Comparison of ENCODE assay signal across 1 cellular context in the genomic region with DNA sequence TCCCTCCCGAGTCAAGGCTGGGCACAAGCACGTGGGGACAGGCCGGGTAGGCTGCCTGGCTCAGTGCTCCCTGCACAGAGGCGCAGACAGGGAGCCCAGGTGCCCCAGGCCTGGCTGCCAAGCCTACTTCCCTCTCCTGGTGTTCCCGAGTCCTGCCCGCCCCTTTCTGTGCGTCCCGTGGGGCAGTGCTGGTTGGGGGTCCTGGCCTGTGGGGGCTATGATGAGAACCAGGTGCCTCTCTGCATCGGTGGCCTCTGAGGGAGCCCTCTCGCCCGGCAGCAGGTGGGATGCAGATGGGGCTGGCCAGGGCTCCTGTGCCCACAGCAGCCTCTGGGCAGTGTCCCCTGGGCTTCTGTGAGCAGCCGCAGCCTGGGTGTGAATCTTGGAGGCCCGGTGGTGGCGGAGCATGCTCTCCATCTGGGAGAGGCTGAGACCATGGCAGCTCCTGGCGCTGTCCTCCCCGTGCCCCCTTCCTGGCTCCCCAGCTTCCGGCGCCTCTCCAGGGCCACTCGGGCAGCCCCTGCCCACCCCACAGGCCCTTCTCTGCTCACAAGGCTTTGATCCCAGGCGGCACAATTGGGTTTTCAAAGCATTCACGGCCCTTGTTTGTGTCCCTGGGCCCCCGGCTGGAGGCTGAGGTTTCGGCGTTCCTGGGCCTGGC.
TF ChIP-seq lines count a peak whose summit lies in the region.

No MANE protein-coding gene starts in this region.

TF ChIP-seq in HepG2, 621 proteins besides CTCF, POLR2A, EP300 and RAD21 (continued from another document):
- TF ChIP-seq, protein P1, sequence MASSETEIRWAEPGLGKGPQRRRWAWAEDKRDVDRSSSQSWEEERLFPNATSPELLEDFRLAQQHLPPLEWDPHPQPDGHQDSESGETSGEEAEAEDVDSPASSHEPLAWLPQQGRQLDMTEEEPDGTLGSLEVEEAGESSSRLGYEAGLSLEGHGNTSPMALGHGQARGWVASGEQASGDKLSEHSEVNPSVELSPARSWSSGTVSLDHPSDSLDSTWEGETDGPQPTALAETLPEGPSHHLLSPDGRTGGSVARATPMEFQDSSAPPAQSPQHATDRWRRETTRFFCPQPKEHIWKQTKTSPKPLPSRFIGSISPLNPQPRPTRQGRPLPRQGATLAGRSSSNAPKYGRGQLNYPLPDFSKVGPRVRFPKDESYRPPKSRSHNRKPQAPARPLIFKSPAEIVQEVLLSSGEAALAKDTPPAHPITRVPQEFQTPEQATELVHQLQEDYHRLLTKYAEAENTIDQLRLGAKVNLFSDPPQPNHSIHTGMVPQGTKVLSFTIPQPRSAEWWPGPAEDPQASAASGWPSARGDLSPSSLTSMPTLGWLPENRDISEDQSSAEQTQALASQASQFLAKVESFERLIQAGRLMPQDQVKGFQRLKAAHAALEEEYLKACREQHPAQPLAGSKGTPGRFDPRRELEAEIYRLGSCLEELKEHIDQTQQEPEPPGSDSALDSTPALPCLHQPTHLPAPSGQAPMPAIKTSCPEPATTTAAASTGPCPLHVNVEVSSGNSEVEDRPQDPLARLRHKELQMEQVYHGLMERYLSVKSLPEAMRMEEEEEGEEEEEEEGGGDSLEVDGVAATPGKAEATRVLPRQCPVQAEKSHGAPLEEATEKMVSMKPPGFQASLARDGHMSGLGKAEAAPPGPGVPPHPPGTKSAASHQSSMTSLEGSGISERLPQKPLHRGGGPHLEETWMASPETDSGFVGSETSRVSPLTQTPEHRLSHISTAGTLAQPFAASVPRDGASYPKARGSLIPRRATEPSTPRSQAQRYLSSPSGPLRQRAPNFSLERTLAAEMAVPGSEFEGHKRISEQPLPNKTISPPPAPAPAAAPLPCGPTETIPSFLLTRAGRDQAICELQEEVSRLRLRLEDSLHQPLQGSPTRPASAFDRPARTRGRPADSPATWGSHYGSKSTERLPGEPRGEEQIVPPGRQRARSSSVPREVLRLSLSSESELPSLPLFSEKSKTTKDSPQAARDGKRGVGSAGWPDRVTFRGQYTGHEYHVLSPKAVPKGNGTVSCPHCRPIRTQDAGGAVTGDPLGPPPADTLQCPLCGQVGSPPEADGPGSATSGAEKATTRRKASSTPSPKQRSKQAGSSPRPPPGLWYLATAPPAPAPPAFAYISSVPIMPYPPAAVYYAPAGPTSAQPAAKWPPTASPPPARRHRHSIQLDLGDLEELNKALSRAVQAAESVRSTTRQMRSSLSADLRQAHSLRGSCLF (CRISPR knock-in tag; IDR thresholded peaks at IDR 0.05; ENCODE audit: borderline replicate concordance), result no peak
- TF ChIP-seq ZNF850 (CRISPR knock-in tag; conservative IDR thresholded peaks at IDR 0.05) (no peak), MEIS2 (CRISPR knock-in tag; IDR thresholded peaks at IDR 0.05) (no peak), SAFB2 (CRISPR knock-in tag; IDR thresholded peaks at IDR 0.05; ENCODE audit: borderline replicate concordance, low read depth) (no peak), MXD4 (CRISPR knock-in tag; IDR thresholded peaks at IDR 0.05) (no peak), JUN (CRISPR knock-in tag; IDR thresholded peaks at IDR 0.05) (no peak), POLR2AphosphoS2 (IDR thresholded peaks at IDR 0.05; ENCODE audit: low read depth, low read length) (no peak), KDM4B (CRISPR knock-in tag; IDR thresholded peaks at IDR 0.05) (0 out of 2 replicates have a peak, but pooled peaks have one; percentile 16), ARID2 (CRISPR knock-in tag; IDR thresholded peaks at IDR 0.05; ENCODE audit: borderline replicate concordance) (no peak), ZNF292 (CRISPR knock-in tag; IDR thresholded peaks at IDR 0.05; ENCODE audit: borderline replicate concordance, low read depth) (no peak), ZNF75D (CRISPR knock-in tag; IDR thresholded peaks at IDR 0.05; ENCODE audit: borderline replicate concordance) (no peak), KLF12 (CRISPR knock-in tag; IDR thresholded peaks at IDR 0.05; ENCODE audit: borderline replicate concordance) (no peak), ZNF34 (CRISPR knock-in tag; IDR thresholded peaks at IDR 0.05; ENCODE audit: borderline replicate concordance) (no peak), ZNF333 (CRISPR knock-in tag; IDR thresholded peaks at IDR 0.05; ENCODE audit: borderline replicate concordance) (no peak), SRSF4 (IDR thresholded peaks at IDR 0.05; ENCODE audit: low read depth, low read length, poor library complexity, severe bottlenecking) (no peak), MAFF (IDR thresholded peaks at IDR 0.05; ENCODE audit: low read depth, low read length) (no peak), KDM2A (CRISPR knock-in tag; IDR thresholded peaks at IDR 0.05; ENCODE audit: borderline replicate concordance, low read depth) (peak; percentile 79; the same call in 1 of the 2 replicates), ZFP41 (CRISPR knock-in tag; IDR thresholded peaks at IDR 0.05; ENCODE audit: borderline replicate concordance) (no peak), SMAD3 (CRISPR knock-in tag; IDR thresholded peaks at IDR 0.05) (no peak), NKX3-1 (CRISPR knock-in tag; IDR thresholded peaks at IDR 0.05) (peak; percentile 15; the same call in 1 of the 2 replicates)
- TF ChIP-seq, protein P2, sequence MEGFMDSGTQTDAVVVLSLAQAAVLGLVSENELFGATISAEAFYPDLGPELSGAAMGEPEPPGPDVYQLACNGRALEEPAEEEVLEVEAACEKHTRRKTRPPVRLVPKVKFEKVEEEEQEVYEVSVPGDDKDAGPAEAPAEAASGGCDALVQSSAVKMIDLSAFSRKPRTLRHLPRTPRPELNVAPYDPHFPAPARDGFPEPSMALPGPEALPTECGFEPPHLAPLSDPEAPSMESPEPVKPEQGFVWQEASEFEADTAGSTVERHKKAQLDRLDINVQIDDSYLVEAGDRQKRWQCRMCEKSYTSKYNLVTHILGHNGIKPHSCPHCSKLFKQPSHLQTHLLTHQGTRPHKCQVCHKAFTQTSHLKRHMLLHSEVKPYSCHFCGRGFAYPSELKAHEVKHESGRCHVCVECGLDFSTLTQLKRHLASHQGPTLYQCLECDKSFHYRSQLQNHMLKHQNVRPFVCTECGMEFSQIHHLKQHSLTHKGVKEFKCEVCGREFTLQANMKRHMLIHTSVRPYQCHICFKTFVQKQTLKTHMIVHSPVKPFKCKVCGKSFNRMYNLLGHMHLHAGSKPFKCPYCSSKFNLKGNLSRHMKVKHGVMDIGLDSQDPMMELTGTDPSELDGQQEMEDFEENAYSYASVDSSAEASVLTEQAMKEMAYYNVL (CRISPR knock-in tag; IDR thresholded peaks at IDR 0.05; ENCODE audit: borderline replicate concordance), result no peak
- TF ChIP-seq, protein P3, sequence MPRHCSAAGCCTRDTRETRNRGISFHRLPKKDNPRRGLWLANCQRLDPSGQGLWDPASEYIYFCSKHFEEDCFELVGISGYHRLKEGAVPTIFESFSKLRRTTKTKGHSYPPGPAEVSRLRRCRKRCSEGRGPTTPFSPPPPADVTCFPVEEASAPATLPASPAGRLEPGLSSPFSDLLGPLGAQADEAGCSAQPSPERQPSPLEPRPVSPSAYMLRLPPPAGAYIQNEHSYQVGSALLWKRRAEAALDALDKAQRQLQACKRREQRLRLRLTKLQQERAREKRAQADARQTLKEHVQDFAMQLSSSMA (CRISPR knock-in tag; IDR thresholded peaks at IDR 0.05), result peak; percentile 30; the same call in 1 of the 2 replicates
- TF ChIP-seq, protein P4, sequence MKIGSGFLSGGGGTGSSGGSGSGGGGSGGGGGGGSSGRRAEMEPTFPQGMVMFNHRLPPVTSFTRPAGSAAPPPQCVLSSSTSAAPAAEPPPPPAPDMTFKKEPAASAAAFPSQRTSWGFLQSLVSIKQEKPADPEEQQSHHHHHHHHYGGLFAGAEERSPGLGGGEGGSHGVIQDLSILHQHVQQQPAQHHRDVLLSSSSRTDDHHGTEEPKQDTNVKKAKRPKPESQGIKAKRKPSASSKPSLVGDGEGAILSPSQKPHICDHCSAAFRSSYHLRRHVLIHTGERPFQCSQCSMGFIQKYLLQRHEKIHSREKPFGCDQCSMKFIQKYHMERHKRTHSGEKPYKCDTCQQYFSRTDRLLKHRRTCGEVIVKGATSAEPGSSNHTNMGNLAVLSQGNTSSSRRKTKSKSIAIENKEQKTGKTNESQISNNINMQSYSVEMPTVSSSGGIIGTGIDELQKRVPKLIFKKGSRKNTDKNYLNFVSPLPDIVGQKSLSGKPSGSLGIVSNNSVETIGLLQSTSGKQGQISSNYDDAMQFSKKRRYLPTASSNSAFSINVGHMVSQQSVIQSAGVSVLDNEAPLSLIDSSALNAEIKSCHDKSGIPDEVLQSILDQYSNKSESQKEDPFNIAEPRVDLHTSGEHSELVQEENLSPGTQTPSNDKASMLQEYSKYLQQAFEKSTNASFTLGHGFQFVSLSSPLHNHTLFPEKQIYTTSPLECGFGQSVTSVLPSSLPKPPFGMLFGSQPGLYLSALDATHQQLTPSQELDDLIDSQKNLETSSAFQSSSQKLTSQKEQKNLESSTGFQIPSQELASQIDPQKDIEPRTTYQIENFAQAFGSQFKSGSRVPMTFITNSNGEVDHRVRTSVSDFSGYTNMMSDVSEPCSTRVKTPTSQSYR (CRISPR knock-in tag; IDR thresholded peaks at IDR 0.05; ENCODE audit: borderline replicate concordance), result peak; percentile 66; the same call in 1 of the 2 replicates
